ENCODE assay signal across 1 cellular context in the genomic region with DNA sequence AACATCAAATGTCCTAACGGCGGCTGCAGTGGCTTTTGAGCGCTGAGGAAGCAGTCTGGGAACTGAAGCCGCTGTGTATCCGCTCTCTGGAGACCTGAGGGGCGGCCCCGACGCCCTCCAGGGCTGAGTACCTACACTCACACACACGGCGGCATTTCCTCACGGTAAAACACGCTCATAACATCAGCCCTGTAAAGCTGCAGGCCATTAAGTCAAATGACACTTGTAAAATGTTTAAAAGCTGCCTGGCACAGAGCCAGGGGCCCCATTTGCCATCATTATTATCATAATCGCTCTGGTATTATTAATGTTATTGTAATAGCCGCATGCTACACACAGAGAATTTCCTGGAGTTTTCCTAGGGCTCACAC.
TF ChIP-seq lines count a peak whose summit lies in the region.

No MANE protein-coding gene starts in this region.

TF ChIP-seq in SK-N-SH treated with all-trans-retinoic acid at 6 μM for 48 hours, 23 proteins besides CTCF, POLR2A, EP300 and RAD21 (continued from another document):
- TF ChIP-seq, protein P1, sequence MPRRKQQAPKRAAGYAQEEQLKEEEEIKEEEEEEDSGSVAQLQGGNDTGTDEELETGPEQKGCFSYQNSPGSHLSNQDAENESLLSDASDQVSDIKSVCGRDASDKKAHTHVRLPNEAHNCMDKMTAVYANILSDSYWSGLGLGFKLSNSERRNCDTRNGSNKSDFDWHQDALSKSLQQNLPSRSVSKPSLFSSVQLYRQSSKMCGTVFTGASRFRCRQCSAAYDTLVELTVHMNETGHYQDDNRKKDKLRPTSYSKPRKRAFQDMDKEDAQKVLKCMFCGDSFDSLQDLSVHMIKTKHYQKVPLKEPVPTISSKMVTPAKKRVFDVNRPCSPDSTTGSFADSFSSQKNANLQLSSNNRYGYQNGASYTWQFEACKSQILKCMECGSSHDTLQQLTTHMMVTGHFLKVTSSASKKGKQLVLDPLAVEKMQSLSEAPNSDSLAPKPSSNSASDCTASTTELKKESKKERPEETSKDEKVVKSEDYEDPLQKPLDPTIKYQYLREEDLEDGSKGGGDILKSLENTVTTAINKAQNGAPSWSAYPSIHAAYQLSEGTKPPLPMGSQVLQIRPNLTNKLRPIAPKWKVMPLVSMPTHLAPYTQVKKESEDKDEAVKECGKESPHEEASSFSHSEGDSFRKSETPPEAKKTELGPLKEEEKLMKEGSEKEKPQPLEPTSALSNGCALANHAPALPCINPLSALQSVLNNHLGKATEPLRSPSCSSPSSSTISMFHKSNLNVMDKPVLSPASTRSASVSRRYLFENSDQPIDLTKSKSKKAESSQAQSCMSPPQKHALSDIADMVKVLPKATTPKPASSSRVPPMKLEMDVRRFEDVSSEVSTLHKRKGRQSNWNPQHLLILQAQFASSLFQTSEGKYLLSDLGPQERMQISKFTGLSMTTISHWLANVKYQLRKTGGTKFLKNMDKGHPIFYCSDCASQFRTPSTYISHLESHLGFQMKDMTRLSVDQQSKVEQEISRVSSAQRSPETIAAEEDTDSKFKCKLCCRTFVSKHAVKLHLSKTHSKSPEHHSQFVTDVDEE (CRISPR knock-in tag; IDR thresholded peaks at IDR 0.05): no peak
- no peak for TF ChIP-seq TOX (CRISPR knock-in tag; IDR thresholded peaks at IDR 0.05; ENCODE audit: borderline replicate concordance)
- TF ChIP-seq, protein P2, sequence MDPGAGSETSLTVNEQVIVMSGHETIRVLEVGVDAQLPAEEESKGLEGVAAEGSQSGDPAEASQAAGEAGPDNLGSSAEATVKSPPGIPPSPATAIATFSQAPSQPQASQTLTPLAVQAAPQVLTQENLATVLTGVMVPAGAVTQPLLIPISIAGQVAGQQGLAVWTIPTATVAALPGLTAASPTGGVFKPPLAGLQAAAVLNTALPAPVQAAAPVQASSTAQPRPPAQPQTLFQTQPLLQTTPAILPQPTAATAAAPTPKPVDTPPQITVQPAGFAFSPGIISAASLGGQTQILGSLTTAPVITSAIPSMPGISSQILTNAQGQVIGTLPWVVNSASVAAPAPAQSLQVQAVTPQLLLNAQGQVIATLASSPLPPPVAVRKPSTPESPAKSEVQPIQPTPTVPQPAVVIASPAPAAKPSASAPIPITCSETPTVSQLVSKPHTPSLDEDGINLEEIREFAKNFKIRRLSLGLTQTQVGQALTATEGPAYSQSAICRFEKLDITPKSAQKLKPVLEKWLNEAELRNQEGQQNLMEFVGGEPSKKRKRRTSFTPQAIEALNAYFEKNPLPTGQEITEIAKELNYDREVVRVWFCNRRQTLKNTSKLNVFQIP (CRISPR knock-in tag; IDR thresholded peaks at IDR 0.05; ENCODE audit: borderline replicate concordance, low read depth): no peak
- TF ChIP-seq ZFP30 (CRISPR knock-in tag; IDR thresholded peaks at IDR 0.05): no peak
- no peak for TF ChIP-seq GLIS3 (CRISPR knock-in tag; IDR thresholded peaks at IDR 0.05)
- TF ChIP-seq ESRRG (CRISPR knock-in tag; IDR thresholded peaks at IDR 0.05): no peak
- no peak for TF ChIP-seq ARNTL (CRISPR knock-in tag; IDR thresholded peaks at IDR 0.05; ENCODE audit: borderline replicate concordance, low read depth)
- no peak for TF ChIP-seq ZNF565 (CRISPR knock-in tag; conservative IDR thresholded peaks at IDR 0.05; ENCODE audit: low read depth)
- TF ChIP-seq RARB (CRISPR knock-in tag; IDR thresholded peaks at IDR 0.05): no peak
